Comparison of ENCODE assay signal across 8 cellular contexts in genomic region chr4:98659106-98659592, GRCh38. TPM values are rescaled to one million over a fixed set of nuclear protein-coding genes. Genes with fewer than 3 reads are reported as not detected.
DNase-seq lines count a peak whose midpoint lies in the region; ATAC-seq and TF ChIP-seq lines count a peak whose summit lies in the region.

No MANE protein-coding gene starts in this region.

- TF ChIP-seq POLR2A in breast epithelium (IDR thresholded peaks at IDR 0.05) (no peak), thyroid gland (IDR thresholded peaks at IDR 0.05) (no peak)

- intact Hi-C loops in breast epithelium (cut with DNase I; ENCODE audit: low total_unique reads) (no loop called here), left lung (cut with DNase I) (no loop called here), thyroid gland (cut with DNase I) (loop anchor here (10.0 kb wide), 1 partner anchor 184 kb away; no protein-coding TSS in a partner anchor)

- peak; percentile 43 for DNase-seq in AG10803 (ENCODE audit: low read depth)
- no peak for DNase-seq in breast epithelium (ENCODE audit: low spot score in 2 of 2)
- no peak for DNase-seq in left lung
- DNase-seq in thyroid gland, result peak; percentile 12 to 13
- no peak for DNase-seq in HEK293T (ENCODE audit: extremely low spot score)

- ATAC-seq in left lung (peak; percentile 3), HG03045 (IDR thresholded peaks at IDR 0.05; ENCODE audit: unreplicated experiment) (no peak), GM19023 (IDR thresholded peaks at IDR 0.05; ENCODE audit: unreplicated experiment) (no peak)

- H3K36me3 ChIP-seq in KOPT-K1 (ENCODE audit: insufficient read depth, low read length), result no peaks in the 10 kb centered on the region
- no peaks in the 10 kb centered on the region for H3K36me3 ChIP-seq in breast epithelium
- H3K36me3 ChIP-seq in left lung, result no peaks in the 10 kb centered on the region
- no peaks in the 10 kb centered on the region for H3K36me3 ChIP-seq in thyroid gland

- TF ChIP-seq CTCF in AG10803 (conservative IDR thresholded peaks at IDR 0.05; ENCODE audit: low read length) (peak; percentile 37), breast epithelium (IDR thresholded peaks at IDR 0.05) (no peak), left lung (IDR thresholded peaks at IDR 0.05) (no peak), thyroid gland (IDR thresholded peaks at IDR 0.05) (no peak)

- H3K9me3 ChIP-seq in KOPT-K1 (ENCODE audit: insufficient read depth, low read length, poor library complexity, severe bottlenecking) (peaks cover 2% of the 10 kb centered on the region), breast epithelium (no peaks in the 10 kb centered on the region), left lung (no peaks in the 10 kb centered on the region), thyroid gland (no peaks in the 10 kb centered on the region)

- POLR2A ChIA-PET in HEK293T (lab: Yijun Ruan, JAX), result interaction anchor here (1.7 kb wide), 1 partner anchor 49 kb away, joined by 4 read pairs; no protein-coding TSS in a partner anchor

- no peaks in the 10 kb centered on the region for H3K27me3 ChIP-seq in breast epithelium
- peaks cover 0 to 39% of the 10 kb centered on the region in 2 donors for H3K27me3 ChIP-seq in left lung
- no peaks in the 10 kb centered on the region for H3K27me3 ChIP-seq in thyroid gland

- H3K4me1 ChIP-seq in breast epithelium (peaks cover 0 to 3% of the 10 kb centered on the region in 2 donors), left lung (peaks cover 16 to 29% of the 10 kb centered on the region in 2 donors), thyroid gland (peaks cover 26 to 34% of the 10 kb centered on the region in 2 donors)

- CTCF ChIA-PET in HEK293T (lab: Yijun Ruan, JAX), result interaction anchor here (1.3 to 1.6 kb wide), 2 partner anchors 11 to 191 kb away, joined by 4 to 5 read pairs; no protein-coding TSS in a partner anchor

- 8 to 12% methylated on average over 16 to 17 of the region's 17 CpGs for WGBS in thyroid gland, 2 donors

- peak overlapping the region; percentile 75 for H3K27ac ChIP-seq in KOPT-K1 (ENCODE audit: low read depth, low read length, poor library complexity, severe bottlenecking)
- peak overlapping the region; percentile 78 to 80 for H3K27ac ChIP-seq in breast epithelium
- H3K27ac ChIP-seq in left lung, result peak overlapping the region; percentile 53 to 87
- peak overlapping the region; percentile 31 to 75 (median 62) for H3K27ac ChIP-seq in thyroid gland

- H3K4me3 ChIP-seq in AG10803 (ENCODE audit: low read length), result peak overlapping the region; percentile 93
- H3K4me3 ChIP-seq in breast epithelium, result peak overlapping the region; percentile 57 to 94 (median 79)
- peak overlapping the region; percentile 55 to 67 for H3K4me3 ChIP-seq in left lung
- peak overlapping the region; percentile 6 to 76 (median 71) for H3K4me3 ChIP-seq in thyroid gland (replicated peaks in 1 of 3)

TF ChIP-seq in HEK293T, 16 proteins besides CTCF, POLR2A, EP300 and RAD21:
- no peak for TF ChIP-seq FOXA1 (IDR thresholded peaks at IDR 0.05)
- TF ChIP-seq L3MBTL2 (conservative IDR thresholded peaks at IDR 0.05), result no peak
- no peak for TF ChIP-seq BHLHE40 (IDR thresholded peaks at IDR 0.05; ENCODE audit: borderline replicate concordance)
- TF ChIP-seq SUZ12 (IDR thresholded peaks at IDR 0.05), result no peak
- no peak for TF ChIP-seq FOXM1 (IDR thresholded peaks at IDR 0.05; ENCODE audit: borderline replicate concordance)
- no peak for TF ChIP-seq ZNF384 (IDR thresholded peaks at IDR 0.05)
- no peak for TF ChIP-seq FOXK2 (IDR thresholded peaks at IDR 0.05)
- no peak for TF ChIP-seq NFRKB (IDR thresholded peaks at IDR 0.05)
- TF ChIP-seq HDGF (IDR thresholded peaks at IDR 0.05; ENCODE audit: borderline replicate concordance), result no peak
- TF ChIP-seq ELF4 (IDR thresholded peaks at IDR 0.05), result no peak
- TF ChIP-seq CTBP1 (IDR thresholded peaks at IDR 0.05; ENCODE audit: borderline replicate concordance), result no peak
- TF ChIP-seq, protein P1, sequence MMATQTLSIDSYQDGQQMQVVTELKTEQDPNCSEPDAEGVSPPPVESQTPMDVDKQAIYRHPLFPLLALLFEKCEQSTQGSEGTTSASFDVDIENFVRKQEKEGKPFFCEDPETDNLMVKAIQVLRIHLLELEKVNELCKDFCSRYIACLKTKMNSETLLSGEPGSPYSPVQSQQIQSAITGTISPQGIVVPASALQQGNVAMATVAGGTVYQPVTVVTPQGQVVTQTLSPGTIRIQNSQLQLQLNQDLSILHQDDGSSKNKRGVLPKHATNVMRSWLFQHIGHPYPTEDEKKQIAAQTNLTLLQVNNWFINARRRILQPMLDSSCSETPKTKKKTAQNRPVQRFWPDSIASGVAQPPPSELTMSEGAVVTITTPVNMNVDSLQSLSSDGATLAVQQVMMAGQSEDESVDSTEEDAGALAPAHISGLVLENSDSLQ (IDR thresholded peaks at IDR 0.05), result no peak
- no peak for TF ChIP-seq ARNT (IDR thresholded peaks at IDR 0.05)
- no peak for TF ChIP-seq LEF1 (IDR thresholded peaks at IDR 0.05; ENCODE audit: borderline replicate concordance)
- TF ChIP-seq SP1 (IDR thresholded peaks at IDR 0.05), result no peak
- no peak for TF ChIP-seq TARDBP (IDR thresholded peaks at IDR 0.05)

RNA-seq across cellular contexts. Expression of gene TSPAN5, which starts 0.7 kb away (rescaled TPM):
- total RNA-seq in breast epithelium, result 10 to 100 TPM in 2 of 3 donors, 1 to 10 TPM in 1; 1.9 to 17.7 (median 12.8) TPM
- total RNA-seq in left lung, result 10 to 100 TPM; 11.9 to 16.9 TPM
- 10 to 100 TPM; 26.4 to 48.0 (median 29.1) TPM for total RNA-seq in thyroid gland

Comparison
In these comparisons a context has a peak if more than half of its experiments do, and no peak if none do; other contexts are left out.
1. DNase-seq: peak in AG10803 (single experiment) and thyroid gland (2 of 2); none in breast epithelium (0 of 2), left lung (0 of 2) and HEK293T (single experiment).
2. Peak in every context shown above with its lines, with median percentiles within 50 percentile points of each other: H3K4me3 ChIP-seq and H3K27ac ChIP-seq.